ENCODE assay signal across 1 cellular context in the genomic region with DNA sequence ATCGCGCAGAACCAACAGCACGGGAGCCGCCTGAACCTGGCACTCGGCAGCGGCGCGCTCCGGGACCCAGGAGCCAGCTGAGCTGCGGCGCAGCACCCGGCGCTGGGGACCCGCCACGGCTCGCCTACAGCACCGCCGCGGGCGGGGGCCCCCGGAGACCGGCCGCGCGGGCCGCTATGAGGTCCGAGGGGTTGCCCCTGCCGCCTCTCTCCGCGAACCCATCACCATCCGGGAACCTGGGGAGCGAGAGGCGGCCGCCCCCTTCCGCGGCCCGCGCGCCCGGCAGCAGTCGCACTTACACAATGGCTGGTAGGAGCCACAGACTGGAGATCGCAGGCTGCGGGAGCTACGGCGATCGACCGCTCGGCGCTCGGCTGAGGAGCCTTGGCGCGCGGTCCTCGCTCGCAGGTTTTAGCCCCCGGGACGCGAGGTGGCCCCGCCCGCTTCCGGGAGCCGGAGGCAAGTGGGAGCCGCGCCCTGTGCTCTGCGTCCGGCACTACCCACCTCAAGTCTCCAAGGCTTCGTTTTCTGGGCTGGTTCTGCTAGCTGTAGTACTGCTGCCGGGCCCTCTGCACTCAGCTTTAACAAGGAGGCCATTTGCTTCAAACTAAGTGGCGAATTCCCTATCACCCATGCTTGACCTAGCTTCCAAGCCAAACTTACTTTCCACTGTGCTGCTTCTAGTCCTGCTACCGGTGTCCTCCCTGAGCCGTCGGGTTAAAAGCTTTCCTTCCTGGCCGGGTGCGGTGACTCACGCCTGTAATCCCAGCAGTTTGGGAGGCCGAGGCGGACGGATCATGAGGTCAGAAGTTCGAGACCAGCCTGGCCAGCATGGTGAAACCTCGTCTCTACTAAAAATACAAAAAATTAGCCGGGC.
A peak's percentile ranks its signal among the peaks of the same experiment; 100 is the strongest.
TF ChIP-seq lines count a peak whose summit lies in the region.

A gene (minus strand): TSS at position 386 of the 877 bp plus-strand sequence. CDS start 451 bp downstream, outside the sequence.

TF ChIP-seq in IMR-90, 13 proteins besides CTCF, POLR2A, EP300 and RAD21:
- peak; percentile 91 for TF ChIP-seq MAZ (IDR thresholded peaks at IDR 0.05; ENCODE audit: borderline replicate concordance, low read depth, low read length)
- TF ChIP-seq BHLHE40 (IDR thresholded peaks at IDR 0.05; ENCODE audit: low read depth, low read length) = no peak
- peak; percentile 71 for TF ChIP-seq CEBPB (IDR thresholded peaks at IDR 0.05; ENCODE audit: low read depth, low read length)
- no peak for TF ChIP-seq RCOR1 (IDR thresholded peaks at IDR 0.05; ENCODE audit: insufficient replicate concordance, low read length)
- no peak for TF ChIP-seq MAFK (IDR thresholded peaks at IDR 0.05; ENCODE audit: low read depth, low read length)
